Comparison of ENCODE assay signal across 32 cellular contexts in the genomic region with DNA sequence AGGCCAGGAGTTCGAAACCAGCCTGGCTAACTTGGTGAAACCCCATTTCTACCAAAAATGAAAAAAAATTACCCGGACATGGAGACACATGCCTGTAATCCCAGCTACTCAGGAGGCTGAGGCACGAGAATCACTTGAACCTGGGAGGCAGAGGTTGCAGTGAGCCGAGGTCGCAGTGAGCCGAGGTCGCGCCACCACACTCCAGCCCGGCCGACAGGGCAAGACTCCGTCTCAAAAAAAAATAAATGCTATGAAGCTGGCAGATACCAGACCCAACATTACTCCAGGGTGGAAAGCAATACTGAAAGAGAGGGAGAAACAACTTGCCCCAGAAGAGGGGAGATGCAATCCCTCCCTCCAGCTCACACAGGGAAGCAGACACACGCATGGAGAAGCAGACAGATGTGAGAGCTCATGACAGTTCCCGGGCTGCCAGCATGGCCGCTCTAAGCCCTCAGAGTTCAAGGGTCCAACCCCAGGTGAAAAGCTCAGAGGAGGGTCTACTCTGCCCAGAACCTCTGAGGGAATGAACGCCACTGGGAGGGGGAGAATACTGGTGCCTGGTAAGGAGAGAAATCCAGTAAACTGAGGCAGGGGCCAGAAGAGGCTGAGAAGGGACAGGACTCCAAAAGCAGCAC. TPM values are rescaled to one million over a fixed set of nuclear protein-coding genes. Genes with fewer than 3 reads are reported as not detected.
"Had no signal": no experiment of that assay in that cellular context is flagged by ENCODE, and none has a peak within 500 bp of the region (broad histone marks: within the 10 kb centered on the region; RNA-seq: fewer than 3 reads in every experiment).

No MANE protein-coding gene starts in this region.

- H3K36me3 ChIP-seq: adrenal gland, ascending aorta, brain microvascular endothelial cell, esophagus muscularis mucosa, left ventricle myocardium inferior, transverse colon had no signal

- H3K9me3 Mint-ChIP-seq: activated T-helper 1 cell treated with anti-CD3 and anti-CD28 coated beads, Interleukin-12 subunit alpha, Interleukin-12 subunit beta, Interleukin-2, Interleukin-4 antibody, amounts not matched to agents 30 ng/mL and 10 ng/mL and 1 ng/mL, durations not matched to agents 14 hours and 24 hours and 36 hours; immature natural killer cell; memory B cell; neural crest cell; stimulated activated effector memory CD8-positive, alpha-beta T cell treated with anti-CD3 and anti-CD28 coated beads, Interleukin-12 subunit alpha, Interleukin-12 subunit beta, amount 100 ng/mL, for 72 hours; stimulated activated naive CD8-positive, alpha-beta T cell treated with anti-CD3 and anti-CD28 coated beads, Interleukin-15, amount 100 ng/mL, for 72 hours had no signal

- H3K79me2 ChIP-seq: hepatocyte had no signal

- ATAC-seq: activated CD8-positive, alpha-beta T cell treated with anti-CD3 and anti-CD28 coated beads, Interleukin-2, amount 10 ng/mL, durations not matched to agents 7 days and 5 days; mucosa of descending colon; psoas muscle; right cardiac atrium; stimulated activated effector memory CD8-positive, alpha-beta T cell treated with anti-CD3 and anti-CD28 coated beads, Interleukin-12 subunit alpha, Interleukin-12 subunit beta, amount 100 ng/mL, for 72 hours; stimulated activated naive CD8-positive, alpha-beta T cell treated with anti-CD3 and anti-CD28 coated beads, Interleukin-15, amount 100 ng/mL, for 72 hours had no signal

- H3K4me2 ChIP-seq: hepatocyte had no signal

- H3K27me3 ChIP-seq: adrenal gland, ascending aorta, brain microvascular endothelial cell, esophagus muscularis mucosa, hepatocyte, transverse colon had no signal

- H3K27ac ChIP-seq: adrenal gland, ascending aorta, brain microvascular endothelial cell, hepatocyte, psoas muscle, SK-N-MC, transverse colon had no signal

- DNase-seq: activated CD4-positive, alpha-beta T cell treated with anti-CD3 and anti-CD28 coated beads, Interleukin-2, amount 50 U/mL, for 1 hour; activated CD4-positive, CD25-positive, alpha-beta regulatory T cell treated with anti-CD3 and anti-CD28 coated beads, Interleukin-2, amount 50 U/mL, for 72 hours; activated CD8-positive, alpha-beta T cell treated with anti-CD3 and anti-CD28 coated beads, Interleukin-2, amount 10 ng/mL, durations not matched to agents 7 days and 5 days; activated gamma-delta T cell treated with Interleukin-2 at 50 U/mL for 16 hours; adrenal gland; brain microvascular endothelial cell; caudate nucleus; effector memory CD4-positive, alpha-beta T cell; glutamatergic neuron; immature natural killer cell; kidney glomerular epithelial cell; left ventricle myocardium inferior; psoas muscle; right cardiac atrium; stimulated activated CD4-positive, alpha-beta T cell treated with anti-CD3 and anti-CD28 coated beads, Interleukin-2, amount 100 ng/mL, for 24 hours; stimulated activated naive CD8-positive, alpha-beta T cell treated with anti-CD3 and anti-CD28 coated beads, Interleukin-15, amount 100 ng/mL, for 72 hours; transverse colon had no signal

- H2AFZ ChIP-seq: hepatocyte had no signal

- H3K4me3 ChIP-seq: adrenal gland, ascending aorta, esophagus muscularis mucosa, hepatocyte, left ventricle myocardium inferior, mucosa of descending colon, psoas muscle, SK-N-MC, skin epidermis, transverse colon had no signal

- H3K27ac Mint-ChIP-seq: activated CD8-positive, alpha-beta T cell treated with anti-CD3 and anti-CD28 coated beads, Interleukin-2, amount 10 ng/mL, durations not matched to agents 7 days and 5 days; activated naive CD8-positive, alpha-beta T cell; immature natural killer cell; memory B cell; stimulated activated naive CD8-positive, alpha-beta T cell treated with anti-CD3 and anti-CD28 coated beads, Interleukin-15, amount 100 ng/mL, for 72 hours had no signal

- H3K9me3 ChIP-seq: adrenal gland, ascending aorta, esophagus muscularis mucosa, left ventricle myocardium inferior, mucosa of descending colon, psoas muscle, transverse colon had no signal

- H3K4me3 Mint-ChIP-seq: activated CD8-positive, alpha-beta T cell treated with anti-CD3 and anti-CD28 coated beads, Interleukin-2, amount 10 ng/mL, durations not matched to agents 7 days and 5 days; activated naive CD8-positive, alpha-beta T cell; activated T-helper 1 cell treated with anti-CD3 and anti-CD28 coated beads, Interleukin-12 subunit alpha, Interleukin-12 subunit beta, Interleukin-2, Interleukin-4 antibody, amounts not matched to agents 30 ng/mL and 10 ng/mL and 1 ng/mL, durations not matched to agents 14 hours and 24 hours and 36 hours; immature natural killer cell; memory B cell; neural crest cell; stimulated activated effector memory CD8-positive, alpha-beta T cell treated with anti-CD3 and anti-CD28 coated beads, Interleukin-12 subunit alpha, Interleukin-12 subunit beta, amount 100 ng/mL, for 72 hours; stimulated activated naive CD8-positive, alpha-beta T cell treated with anti-CD3 and anti-CD28 coated beads, Interleukin-15, amount 100 ng/mL, for 72 hours had no signal

- H3K36me3 Mint-ChIP-seq: activated naive CD8-positive, alpha-beta T cell; immature natural killer cell; memory B cell had no signal

RNA-seq across cellular contexts. Expression of a gene that starts 34.8 kb away (rescaled TPM):
- total RNA-seq: activated T-helper 1 cell treated with anti-CD3 and anti-CD28 coated beads, Interleukin-12 subunit alpha, Interleukin-12 subunit beta, Interleukin-2, Interleukin-4 antibody, amounts not matched to agents 30 ng/mL and 10 ng/mL and 1 ng/mL, durations not matched to agents 14 hours and 24 hours and 36 hours; ascending aorta; dermis microvascular lymphatic vessel endothelial cell; endothelial cell of umbilical vein; psoas muscle; T-helper 2 cell treated with Interferon-gamma antibody and Interleukin-4, amounts not matched to agents 100 ng/mL and 5 ng/mL, for 36 hours; temporal lobe had no signal
